Comparison of ENCODE assay signal across 19 cellular contexts in the genomic region with DNA sequence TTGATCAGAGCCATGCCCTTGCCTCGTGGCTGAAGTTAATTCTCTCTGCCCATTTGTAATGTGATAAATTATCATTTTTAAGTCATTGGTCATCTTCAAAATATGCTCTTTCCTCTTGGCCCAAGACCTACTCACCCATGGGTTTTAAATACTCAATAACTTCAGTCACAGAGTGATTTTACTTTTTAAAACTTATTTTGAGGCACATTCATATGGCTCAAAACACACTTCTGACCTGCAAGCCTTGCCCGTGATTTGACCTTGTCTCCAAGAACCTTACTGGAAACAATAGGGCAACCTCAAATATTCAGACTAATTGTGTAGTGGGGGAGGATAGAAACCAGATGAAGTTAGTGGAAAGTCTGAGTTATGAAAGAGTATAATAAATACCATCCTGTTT.
DNase-seq lines count a peak whose midpoint lies in the region; ATAC-seq and TF ChIP-seq lines count a peak whose summit lies in the region.
"Had no signal": no experiment of that assay in that cellular context is flagged by ENCODE, and none has a peak within 500 bp of the region (broad histone marks: within the 10 kb centered on the region; RNA-seq: fewer than 3 reads in every experiment).

No MANE protein-coding gene starts in this region.

- no peak overlapping the region; the same call in 1 of the 2 replicates for H3K4me2 ChIP-seq in SK-N-SH

- no peak overlapping the region for H2AFZ ChIP-seq in SK-N-SH (ENCODE audit: low read depth)

- H3K27me3 ChIP-seq in SK-N-SH (ENCODE audit: insufficient read depth): no peaks in the 10 kb centered on the region
- H3K27me3 ChIP-seq: body of pancreas, testis had no signal

- H3K36me3 ChIP-seq in SK-N-SH (replicated peaks in 1 of 2; ENCODE audit: control insufficient read depth in 1 of 2, insufficient read depth in 2 of 2, low read length in 1 of 2): no peaks in the 10 kb centered on the region

- no peak overlapping the region for H3K9ac ChIP-seq in SK-N-SH

- H3K9me2 ChIP-seq in SK-N-SH: no peaks in the 10 kb centered on the region

- ATAC-seq in sciatic nerve: peak; percentile 70
- ATAC-seq: body of pancreas; natural killer cell treated with Interleukin-12 subunit alpha and Interleukin-12 subunit beta and Interleukin-15 and Interleukin-18, amount 100 ng/mL, for 72 hours; psoas muscle had no signal

- CTCF ChIA-PET in SK-N-SH (lab: Yijun Ruan, JAX): interaction anchor here (0.8 kb wide), 1 partner anchor 10 kb away, joined by 3 read pairs; no protein-coding TSS in a partner anchor

- H3K9me3 ChIP-seq in SK-N-SH: no peaks in the 10 kb centered on the region
- H3K9me3 ChIP-seq: body of pancreas, psoas muscle, testis had no signal

- POLR2A ChIA-PET in SK-N-SH (lab: Yijun Ruan, JAX): no interaction called here

- peaks cover 19 to 36% of the 10 kb centered on the region in 2 experiments for H3K4me1 ChIP-seq in SK-N-SH (ENCODE audit: control insufficient read depth in 1 of 2, insufficient read depth in 2 of 2, low read depth in 1 of 2, low read length in 1 of 2)
- H3K4me1 ChIP-seq: body of pancreas, psoas muscle, testis had no signal

- H3K27ac ChIP-seq in SK-N-SH (ENCODE audit: low read depth in 2 of 2, low read length in 1 of 2): peak overlapping the region; percentile 53 to 72
- H3K27ac ChIP-seq: body of pancreas, C4-2B, epithelial cell of prostate, psoas muscle, testis had no signal

- no peaks in the 10 kb centered on the region for H4K20me1 ChIP-seq in SK-N-SH (ENCODE audit: insufficient read depth)

- no peak; the same call in 1 of the 2 replicates for TF ChIP-seq RAD21 in SK-N-SH (IDR thresholded peaks at IDR 0.05; ENCODE audit: low read length)

- TF ChIP-seq CTCF in SK-N-SH (IDR thresholded peaks at IDR 0.05): no peak
- no peak for TF ChIP-seq CTCF in fibroblast of pulmonary artery (IDR thresholded peaks at IDR 0.05; ENCODE audit: low read length, missing control alignments)

- WGBS in SK-N-SH (ENCODE audit: low lambda C conversion rate): 24% methylated on average over 2 of the region's 2 CpGs

- DNase-seq in GM03348 (ENCODE audit: low spot score) (peak; percentile 78), SK-N-SH (no peak), fibroblast of pulmonary artery (ENCODE audit: low read depth) (peak; percentile 81), sciatic nerve (ENCODE audit: low spot score) (no peak), NCI-H2196 (lab: John Stamatoyannopoulos, UW; ENCODE audit: unreplicated experiment) (no peak), NOMO-1 treated with dmso at 0.1 percent for 144 hours (lab: John Stamatoyannopoulos, UW; ENCODE audit: unreplicated experiment) (no peak)
- no peak for DNase-seq in activated CD4-positive, CD25-positive, alpha-beta regulatory T cell (lab: John Stamatoyannopoulos, UW)
- DNase-seq in effector CD4-positive, alpha-beta T cell: no peak
- DNase-seq: activated naive CD4-positive, alpha-beta T cell; body of pancreas; MV-4-11; NCI-H2029; NCI-H510A treated with DMSO at 0.1 percent for 48 hours; psoas muscle; stimulated activated CD4-positive, alpha-beta T cell treated with anti-CD3 and anti-CD28 coated beads, Interleukin-12 subunit alpha, Interleukin-12 subunit beta, amount 100 ng/mL, for 4 hours; testis had no signal

- H3K4me3 ChIP-seq in SK-N-SH (ENCODE audit: low read depth in 2 of 2, low read length in 1 of 2) (no peak overlapping the region), fibroblast of pulmonary artery (replicated peaks; ENCODE audit: low read depth, low read length) (no peak overlapping the region)
- H3K4me3 ChIP-seq: body of pancreas, psoas muscle, testis had no signal

- peaks cover 22% of the 10 kb centered on the region for H3F3A ChIP-seq in SK-N-SH (replicated peaks; ENCODE audit: insufficient read depth)

- peak; percentile 46 to 75; a peak in 3 of 4 replicates for TF ChIP-seq EP300 in SK-N-SH (IDR thresholded peaks at IDR 0.05; ENCODE audit: borderline replicate concordance in 1 of 2, low read depth in 1 of 2, low read length in 1 of 2)

- no peaks in the 10 kb centered on the region for H3K79me2 ChIP-seq in SK-N-SH (ENCODE audit: insufficient read depth)

- intact Hi-C loops in sciatic nerve (cut with DNase I): no loop called here

TF ChIP-seq in SK-N-SH, 30 proteins besides CTCF, POLR2A, EP300 and RAD21:
- TF ChIP-seq, protein P1, sequence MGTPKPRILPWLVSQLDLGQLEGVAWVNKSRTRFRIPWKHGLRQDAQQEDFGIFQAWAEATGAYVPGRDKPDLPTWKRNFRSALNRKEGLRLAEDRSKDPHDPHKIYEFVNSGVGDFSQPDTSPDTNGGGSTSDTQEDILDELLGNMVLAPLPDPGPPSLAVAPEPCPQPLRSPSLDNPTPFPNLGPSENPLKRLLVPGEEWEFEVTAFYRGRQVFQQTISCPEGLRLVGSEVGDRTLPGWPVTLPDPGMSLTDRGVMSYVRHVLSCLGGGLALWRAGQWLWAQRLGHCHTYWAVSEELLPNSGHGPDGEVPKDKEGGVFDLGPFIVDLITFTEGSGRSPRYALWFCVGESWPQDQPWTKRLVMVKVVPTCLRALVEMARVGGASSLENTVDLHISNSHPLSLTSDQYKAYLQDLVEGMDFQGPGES (IDR thresholded peaks at IDR 0.05; ENCODE audit: low read depth, low read length): no peak
- no peak for TF ChIP-seq ELF1 (IDR thresholded peaks at IDR 0.05)
- peak; percentile 64 for TF ChIP-seq JUND (IDR thresholded peaks at IDR 0.05)
- no peak for TF ChIP-seq SMC3 (IDR thresholded peaks at IDR 0.05; ENCODE audit: low read depth, low read length)
- no peak for TF ChIP-seq MEF2A (IDR thresholded peaks at IDR 0.05; ENCODE audit: borderline replicate concordance, low read depth)
- TF ChIP-seq RCOR1 (IDR thresholded peaks at IDR 0.05; ENCODE audit: low read length): no peak
- peak; percentile 94 for TF ChIP-seq RXRA (IDR thresholded peaks at IDR 0.05; ENCODE audit: borderline replicate concordance, low read depth)
- TF ChIP-seq TCF12 (IDR thresholded peaks at IDR 0.05): peak; percentile 79
- TF ChIP-seq FOSL2 (IDR thresholded peaks at IDR 0.05; ENCODE audit: borderline replicate concordance, low read depth): peak; percentile 39; the same call in 1 of the 2 replicates
- TF ChIP-seq, protein P2, sequence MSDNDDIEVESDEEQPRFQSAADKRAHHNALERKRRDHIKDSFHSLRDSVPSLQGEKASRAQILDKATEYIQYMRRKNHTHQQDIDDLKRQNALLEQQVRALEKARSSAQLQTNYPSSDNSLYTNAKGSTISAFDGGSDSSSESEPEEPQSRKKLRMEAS (IDR thresholded peaks at IDR 0.05; ENCODE audit: low read depth): 0 out of 2 replicates have a peak, but pooled peaks have one; percentile 32
- TF ChIP-seq, protein P3, sequence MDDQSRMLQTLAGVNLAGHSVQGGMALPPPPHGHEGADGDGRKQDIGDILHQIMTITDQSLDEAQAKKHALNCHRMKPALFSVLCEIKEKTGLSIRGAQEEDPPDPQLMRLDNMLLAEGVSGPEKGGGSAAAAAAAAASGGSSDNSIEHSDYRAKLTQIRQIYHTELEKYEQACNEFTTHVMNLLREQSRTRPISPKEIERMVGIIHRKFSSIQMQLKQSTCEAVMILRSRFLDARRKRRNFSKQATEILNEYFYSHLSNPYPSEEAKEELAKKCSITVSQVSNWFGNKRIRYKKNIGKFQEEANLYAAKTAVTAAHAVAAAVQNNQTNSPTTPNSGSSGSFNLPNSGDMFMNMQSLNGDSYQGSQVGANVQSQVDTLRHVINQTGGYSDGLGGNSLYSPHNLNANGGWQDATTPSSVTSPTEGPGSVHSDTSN (IDR thresholded peaks at IDR 0.05): peak; percentile 49
- TF ChIP-seq NFIC (IDR thresholded peaks at IDR 0.05; ENCODE audit: borderline replicate concordance): peak; percentile 33; the same call in 1 of the 2 replicates
- TF ChIP-seq FOXJ3 (CRISPR knock-in tag; IDR thresholded peaks at IDR 0.05): no peak
- TF ChIP-seq, protein P4, sequence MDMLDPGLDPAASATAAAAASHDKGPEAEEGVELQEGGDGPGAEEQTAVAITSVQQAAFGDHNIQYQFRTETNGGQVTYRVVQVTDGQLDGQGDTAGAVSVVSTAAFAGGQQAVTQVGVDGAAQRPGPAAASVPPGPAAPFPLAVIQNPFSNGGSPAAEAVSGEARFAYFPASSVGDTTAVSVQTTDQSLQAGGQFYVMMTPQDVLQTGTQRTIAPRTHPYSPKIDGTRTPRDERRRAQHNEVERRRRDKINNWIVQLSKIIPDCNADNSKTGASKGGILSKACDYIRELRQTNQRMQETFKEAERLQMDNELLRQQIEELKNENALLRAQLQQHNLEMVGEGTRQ (IDR thresholded peaks at IDR 0.05; ENCODE audit: borderline replicate concordance, low read depth, low read length): no peak
- TF ChIP-seq TEAD4 (IDR thresholded peaks at IDR 0.05; ENCODE audit: borderline replicate concordance, insufficient read depth): 0 out of 2 replicates have a peak, but pooled peaks have one; percentile 57

Comparison
In these comparisons a context has a peak if more than half of its experiments do, and no peak if none do; other contexts are left out.
1. DNase-seq: peak in GM03348 (single experiment) and fibroblast of pulmonary artery (single experiment); none in SK-N-SH (single experiment), sciatic nerve (single experiment), activated CD4-positive, CD25-positive, alpha-beta regulatory T cell (0 of 4), NCI-H2196 (single experiment), NOMO-1 treated with dmso at 0.1 percent for 144 hours (single experiment) and effector CD4-positive, alpha-beta T cell (single experiment).